In the genomic region with DNA sequence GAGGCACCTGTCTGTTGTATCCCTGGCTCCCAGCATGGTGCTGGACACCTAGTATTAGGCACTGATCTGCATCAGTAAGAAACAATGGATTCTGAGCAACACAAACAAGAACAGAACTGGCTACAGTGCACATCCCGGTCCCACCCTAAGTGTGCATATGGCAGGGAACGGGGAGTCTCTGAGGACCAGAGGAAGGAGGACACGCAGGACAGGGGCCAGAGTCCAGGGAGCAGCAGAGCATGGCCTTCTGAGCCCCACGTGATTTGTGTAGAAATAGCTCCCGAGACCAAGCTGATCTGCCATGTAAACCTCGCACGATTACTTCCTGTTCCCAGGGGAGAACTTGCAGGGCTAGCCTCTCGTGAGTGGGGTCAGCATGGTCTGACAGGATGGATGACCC, we compare ENCODE assay signal across 1 cellular context.
TF ChIP-seq lines count a peak whose summit lies in the region.

No MANE protein-coding gene starts in this region.

TF ChIP-seq in GM12878, 131 proteins besides CTCF, POLR2A, EP300 and RAD21:
- TF ChIP-seq RBBP5 (conservative IDR thresholded peaks at IDR 0.05): no peak
- TF ChIP-seq, protein P1, sequence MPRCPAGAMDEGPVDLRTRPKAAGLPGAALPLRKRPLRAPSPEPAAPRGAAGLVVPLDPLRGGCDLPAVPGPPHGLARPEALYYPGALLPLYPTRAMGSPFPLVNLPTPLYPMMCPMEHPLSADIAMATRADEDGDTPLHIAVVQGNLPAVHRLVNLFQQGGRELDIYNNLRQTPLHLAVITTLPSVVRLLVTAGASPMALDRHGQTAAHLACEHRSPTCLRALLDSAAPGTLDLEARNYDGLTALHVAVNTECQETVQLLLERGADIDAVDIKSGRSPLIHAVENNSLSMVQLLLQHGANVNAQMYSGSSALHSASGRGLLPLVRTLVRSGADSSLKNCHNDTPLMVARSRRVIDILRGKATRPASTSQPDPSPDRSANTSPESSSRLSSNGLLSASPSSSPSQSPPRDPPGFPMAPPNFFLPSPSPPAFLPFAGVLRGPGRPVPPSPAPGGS (IDR thresholded peaks at IDR 0.05; ENCODE audit: borderline replicate concordance, insufficient read depth, low read depth, low read length, poor library complexity, severe bottlenecking): no peak
- TF ChIP-seq, protein P2, sequence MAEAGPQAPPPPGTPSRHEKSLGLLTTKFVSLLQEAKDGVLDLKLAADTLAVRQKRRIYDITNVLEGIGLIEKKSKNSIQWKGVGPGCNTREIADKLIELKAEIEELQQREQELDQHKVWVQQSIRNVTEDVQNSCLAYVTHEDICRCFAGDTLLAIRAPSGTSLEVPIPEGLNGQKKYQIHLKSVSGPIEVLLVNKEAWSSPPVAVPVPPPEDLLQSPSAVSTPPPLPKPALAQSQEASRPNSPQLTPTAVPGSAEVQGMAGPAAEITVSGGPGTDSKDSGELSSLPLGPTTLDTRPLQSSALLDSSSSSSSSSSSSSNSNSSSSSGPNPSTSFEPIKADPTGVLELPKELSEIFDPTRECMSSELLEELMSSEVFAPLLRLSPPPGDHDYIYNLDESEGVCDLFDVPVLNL (IDR thresholded peaks at IDR 0.05; ENCODE audit: low read depth, low read length): no peak
- TF ChIP-seq ZNF24 (IDR thresholded peaks at IDR 0.05): no peak
- TF ChIP-seq NR2F1 (conservative IDR thresholded peaks at IDR 0.05): no peak
- no peak for TF ChIP-seq FOXM1 (IDR thresholded peaks at IDR 0.05; ENCODE audit: low read depth, low read length)
- TF ChIP-seq NBN (IDR thresholded peaks at IDR 0.05): no peak
- TF ChIP-seq ZBED1 (IDR thresholded peaks at IDR 0.05; ENCODE audit: borderline replicate concordance): no peak
- no peak for TF ChIP-seq RAD51 (IDR thresholded peaks at IDR 0.05)
- no peak for TF ChIP-seq HDAC6 (IDR thresholded peaks at IDR 0.05; ENCODE audit: unreplicated experiment)
